Comparison of ENCODE assay signal across 14 cellular contexts in genomic region chr17:7641635-7642034, GRCh38. TPM values are rescaled to one million over a fixed set of nuclear protein-coding genes. Genes with fewer than 3 reads are reported as not detected.
A peak's percentile ranks its signal among the peaks of the same experiment; 100 is the strongest.
DNase-seq lines count a peak whose midpoint lies in the region; ATAC-seq and TF ChIP-seq lines count a peak whose summit lies in the region.
"Not testable (repeated sequence)": the region's sequence is repeated elsewhere in the genome, so short reads cannot be mapped to it uniquely, and the experiment has no call there.
"Had no signal": no experiment of that assay in that cellular context is flagged by ENCODE, and none has a peak within 500 bp of the region (broad histone marks: within the 10 kb centered on the region; RNA-seq: fewer than 3 reads in every experiment).

No MANE protein-coding gene starts in this region.

- not testable (repeated sequence) for ATAC-seq in CD4-positive, alpha-beta T cell (ENCODE audit: poor library complexity); activated T-cell treated with anti-CD3 and anti-CD28 coated beads, Interleukin-2, amount 50 U/mL, for 72 hours (replicated peaks in 1 of 2)

- H3F3A ChIP-seq in MM.1S (ENCODE audit: insufficient read depth, low read length): not testable (repeated sequence)

- not testable (repeated sequence) for H3K9me3 Mint-ChIP-seq in CD4-positive, alpha-beta T cell; T-helper 2 cell treated with Interferon-gamma antibody and Interleukin-4, amounts not matched to agents 5 μg/mL and 100 μg/mL, for 36 hours; activated CD4-positive, alpha-beta T cell treated with anti-CD3 and anti-CD28 coated beads, Interleukin-2, amount 10 ng/mL, durations not matched to agents 7 days and 5 days; activated T-cell treated with anti-CD3 and anti-CD28 coated beads, Interleukin-2, amount 50 U/mL, for 72 hours; activated naive CD8-positive, alpha-beta T cell (ENCODE audit: low read depth); nephron progenitor cell

- peaks cover 17% of the 10 kb centered on the region for H3K4me1 Mint-ChIP-seq in CD4-positive, alpha-beta T cell (ENCODE audit: low read depth)
- not testable (repeated sequence) for H3K4me1 Mint-ChIP-seq in T-helper 2 cell treated with Interferon-gamma antibody and Interleukin-4, amounts not matched to agents 5 μg/mL and 100 μg/mL, for 36 hours (ENCODE audit: low read depth); activated T-cell treated with anti-CD3 and anti-CD28 coated beads, Interleukin-2, amount 50 U/mL, for 72 hours (ENCODE audit: low read depth); activated naive CD8-positive, alpha-beta T cell (ENCODE audit: low read depth)
- H3K4me1 Mint-ChIP-seq in activated CD4-positive, alpha-beta T cell treated with anti-CD3 and anti-CD28 coated beads, Interleukin-2, amount 10 ng/mL, durations not matched to agents 7 days and 5 days: peaks cover 24% of the 10 kb centered on the region
- H3K4me1 Mint-ChIP-seq in nephron progenitor cell: peaks cover 12% of the 10 kb centered on the region

- peak overlapping the region; percentile 45; the same call in 1 of the 2 replicates for H3K4me3 ChIP-seq in MM.1S (ENCODE audit: low read length)

- peak in 1 of 10 experiments; percentile 4 for DNase-seq in CD4-positive, alpha-beta T cell
- peak; percentile 14 for DNase-seq in MM.1S
- DNase-seq in T-helper 2 cell treated with Interferon-gamma antibody and Interleukin-4, amounts not matched to agents 5 μg/mL and 100 μg/mL, for 36 hours (ENCODE audit: low spot score): peak; percentile 14
- peak; percentile 39 for DNase-seq in activated CD4-positive, alpha-beta T cell treated with anti-CD3 and anti-CD28 coated beads, Interleukin-2, amount 10 ng/mL, durations not matched to agents 7 days and 5 days
- DNase-seq in activated T-cell treated with anti-CD3 and anti-CD28 coated beads, Interleukin-2, amount 50 U/mL, for 72 hours: peak in 1 of 2 donors; percentile 29
- DNase-seq in nephron progenitor cell: not testable (repeated sequence)

- H3K9me3 ChIP-seq in CD4-positive, alpha-beta T cell (ENCODE audit: control insufficient read depth, low read length); MM.1S (replicated peaks; ENCODE audit: insufficient read depth, low read length): not testable (repeated sequence)

- peak overlapping the region; percentile 70 for H3K4me3 Mint-ChIP-seq in CD4-positive, alpha-beta T cell
- peak overlapping the region; percentile 73 for H3K4me3 Mint-ChIP-seq in T-helper 2 cell treated with Interferon-gamma antibody and Interleukin-4, amounts not matched to agents 5 μg/mL and 100 μg/mL, for 36 hours
- peak overlapping the region; percentile 59 for H3K4me3 Mint-ChIP-seq in activated CD4-positive, alpha-beta T cell treated with anti-CD3 and anti-CD28 coated beads, Interleukin-2, amount 10 ng/mL, durations not matched to agents 7 days and 5 days
- H3K4me3 Mint-ChIP-seq in activated T-cell treated with anti-CD3 and anti-CD28 coated beads, Interleukin-2, amount 50 U/mL, for 72 hours: peak overlapping the region; percentile 51 to 71
- peak overlapping the region; percentile 42 for H3K4me3 Mint-ChIP-seq in activated naive CD8-positive, alpha-beta T cell
- not testable (repeated sequence) for H3K4me3 Mint-ChIP-seq in nephron progenitor cell

- not testable (repeated sequence) for H4K20me1 ChIP-seq in MM.1S (ENCODE audit: insufficient read depth, low read length)

- H3K9ac ChIP-seq in MM.1S (ENCODE audit: low read length): not testable (repeated sequence)

- peak overlapping the region; percentile 58 for H3K27ac Mint-ChIP-seq in CD4-positive, alpha-beta T cell
- H3K27ac Mint-ChIP-seq in T-helper 2 cell treated with Interferon-gamma antibody and Interleukin-4, amounts not matched to agents 5 μg/mL and 100 μg/mL, for 36 hours: peak overlapping the region; percentile 49
- H3K27ac Mint-ChIP-seq in activated CD4-positive, alpha-beta T cell treated with anti-CD3 and anti-CD28 coated beads, Interleukin-2, amount 10 ng/mL, durations not matched to agents 7 days and 5 days: peak overlapping the region; percentile 62
- not testable (repeated sequence) for H3K27ac Mint-ChIP-seq in activated T-cell treated with anti-CD3 and anti-CD28 coated beads, Interleukin-2, amount 50 U/mL, for 72 hours; activated naive CD8-positive, alpha-beta T cell
- peak overlapping the region; percentile 21 for H3K27ac Mint-ChIP-seq in nephron progenitor cell

- not testable (repeated sequence) for H3K9me2 ChIP-seq in MM.1S (replicated peaks; ENCODE audit: insufficient read depth, low read length)

- peaks cover 14% of the 10 kb centered on the region for H3K27me3 Mint-ChIP-seq in CD4-positive, alpha-beta T cell
- not testable (repeated sequence) for H3K27me3 Mint-ChIP-seq in T-helper 2 cell treated with Interferon-gamma antibody and Interleukin-4, amounts not matched to agents 5 μg/mL and 100 μg/mL, for 36 hours (ENCODE audit: low read depth); activated CD4-positive, alpha-beta T cell treated with anti-CD3 and anti-CD28 coated beads, Interleukin-2, amount 10 ng/mL, durations not matched to agents 7 days and 5 days; activated T-cell treated with anti-CD3 and anti-CD28 coated beads, Interleukin-2, amount 50 U/mL, for 72 hours (ENCODE audit: low read depth); activated naive CD8-positive, alpha-beta T cell
- peaks cover 20% of the 10 kb centered on the region for H3K27me3 Mint-ChIP-seq in nephron progenitor cell (ENCODE audit: low read depth, poor library complexity)

- POLR2A ChIA-PET in CD4-positive, alpha-beta T cell (lab: Charles Lee): interaction anchor here (1.1 to 3.6 kb wide), 5 partner anchors 9 to 58 kb away, joined by 4 to 48 read pairs (median 9); partner anchors contain the start of genes ATP1B2, FXR2, MPDU1 and TP53
- POLR2A ChIA-PET in activated CD4-positive, alpha-beta T cell treated with anti-CD3 and anti-CD28 coated beads, Interleukin-2, amount 10 ng/mL, durations not matched to agents 7 days and 5 days (lab: Charles Lee): interaction anchor here (0.6 to 1.2 kb wide), 4 partner anchors 16 to 64 kb away, joined by 3 to 5 read pairs (median 4); partner anchors contain the start of genes TP53 and WRAP53

- intact Hi-C loops in CD4-positive, alpha-beta T cell (cut with DNase I, micrococcal nuclease): not testable (repeated sequence)

- not testable (repeated sequence) for H3K36me3 ChIP-seq in MM.1S (replicated peaks; ENCODE audit: insufficient read depth, low read length)

- TF ChIP-seq CTCF in CD4-positive, alpha-beta T cell (IDR thresholded peaks at IDR 0.05); MM.1S (IDR thresholded peaks at IDR 0.05; ENCODE audit: low read length); nephron progenitor cell (IDR thresholded peaks at IDR 0.05): not testable (repeated sequence)

- H3K4me1 ChIP-seq in MM.1S (ENCODE audit: low read length): not testable (repeated sequence)

- H3K79me2 ChIP-seq in MM.1S (ENCODE audit: low read length): not testable (repeated sequence)

- peak overlapping the region; percentile 75; the same call in 1 of the 2 replicates for H2AFZ ChIP-seq in MM.1S (ENCODE audit: low read length)

- CTCF ChIA-PET in CD4-positive, alpha-beta T cell (lab: Charles Lee): not testable (repeated sequence)
- CTCF ChIA-PET in activated CD4-positive, alpha-beta T cell treated with anti-CD3 and anti-CD28 coated beads, Interleukin-2, amount 10 ng/mL, durations not matched to agents 7 days and 5 days (lab: Charles Lee): interaction anchor here (0.9 to 1.5 kb wide), 3 partner anchors 9 to 53 kb away, joined by 3 to 7 read pairs (median 3); no protein-coding TSS in a partner anchor

- peak overlapping the region; percentile 70; the same call in 1 of the 2 replicates for H3K4me2 ChIP-seq in MM.1S (ENCODE audit: low read depth, low read length)

- H3K27me3 ChIP-seq in CD4-positive, alpha-beta T cell (ENCODE audit: control insufficient read depth, insufficient read depth, low read length): not testable (repeated sequence)
- peaks cover 46% of the 10 kb centered on the region for H3K27me3 ChIP-seq in MM.1S (replicated peaks; ENCODE audit: insufficient read depth, low read length)

- not testable (repeated sequence) for H3K36me3 Mint-ChIP-seq in CD4-positive, alpha-beta T cell (ENCODE audit: low read depth); T-helper 2 cell treated with Interferon-gamma antibody and Interleukin-4, amounts not matched to agents 5 μg/mL and 100 μg/mL, for 36 hours (ENCODE audit: low read depth); activated CD4-positive, alpha-beta T cell treated with anti-CD3 and anti-CD28 coated beads, Interleukin-2, amount 10 ng/mL, durations not matched to agents 7 days and 5 days (ENCODE audit: low read depth); activated T-cell treated with anti-CD3 and anti-CD28 coated beads, Interleukin-2, amount 50 U/mL, for 72 hours (ENCODE audit: insufficient read depth in 2 of 2); activated naive CD8-positive, alpha-beta T cell; nephron progenitor cell (ENCODE audit: low read depth)

- H3K27ac ChIP-seq in CD4-positive, alpha-beta T cell (ENCODE audit: low read depth, low read length); MM.1S (ENCODE audit: low read length): not testable (repeated sequence)

RNA-seq across cellular contexts. Expression of gene ATP1B2, which starts 9.1 kb away (rescaled TPM):
- under 1 TPM; 0.17 to 0.69 TPM for total RNA-seq in CD4-positive, alpha-beta T cell
- total RNA-seq in activated CD4-positive, alpha-beta T cell treated with anti-CD3 and anti-CD28 coated beads, Interleukin-2, amount 10 ng/mL, durations not matched to agents 7 days and 5 days: under 1 TPM in 1 of 2 experiments, not detected in 1; 0.08 TPM
- total RNA-seq in activated T-cell treated with anti-CD3 and anti-CD28 coated beads, Interleukin-2, amount 50 U/mL, for 72 hours: under 1 TPM in 1 of 2 donors, not detected in 1; 0.30 TPM
- total RNA-seq: A172, Calu3, HepG2, HFFc6, HT1080, LHCN-M2, MCF 10A had no signal

RNA-seq across cellular contexts. Expression of gene SHBG, which starts 11.7 kb away (rescaled TPM):
- not detected for total RNA-seq in CD4-positive, alpha-beta T cell
- total RNA-seq in activated CD4-positive, alpha-beta T cell treated with anti-CD3 and anti-CD28 coated beads, Interleukin-2, amount 10 ng/mL, durations not matched to agents 7 days and 5 days: not detected
- under 1 TPM in 1 of 2 donors, not detected in 1; 0.63 TPM for total RNA-seq in activated T-cell treated with anti-CD3 and anti-CD28 coated beads, Interleukin-2, amount 50 U/mL, for 72 hours
- total RNA-seq: A172, Calu3, HT1080 had no signal

RNA-seq across cellular contexts. Expression of gene SAT2, which starts 14.0 kb away (rescaled TPM):
- total RNA-seq in CD4-positive, alpha-beta T cell: 10 to 100 TPM; 55.7 to 60.3 TPM
- total RNA-seq in activated CD4-positive, alpha-beta T cell treated with anti-CD3 and anti-CD28 coated beads, Interleukin-2, amount 10 ng/mL, durations not matched to agents 7 days and 5 days: 10 to 100 TPM; 18.5 to 23.6 TPM
- total RNA-seq in activated T-cell treated with anti-CD3 and anti-CD28 coated beads, Interleukin-2, amount 50 U/mL, for 72 hours: 10 to 100 TPM; 47.6 to 48.9 TPM

RNA-seq across cellular contexts. Expression of gene FXR2, which starts 26.9 kb away (rescaled TPM):
- total RNA-seq in CD4-positive, alpha-beta T cell: 10 to 100 TPM; 20.6 to 22.5 TPM
- 10 to 100 TPM; 27.5 to 28.8 TPM for total RNA-seq in activated CD4-positive, alpha-beta T cell treated with anti-CD3 and anti-CD28 coated beads, Interleukin-2, amount 10 ng/mL, durations not matched to agents 7 days and 5 days
- 10 to 100 TPM; 52.5 to 53.3 TPM for total RNA-seq in activated T-cell treated with anti-CD3 and anti-CD28 coated beads, Interleukin-2, amount 50 U/mL, for 72 hours

RNA-seq across cellular contexts. Expression of gene TP53, which starts 45.7 kb away (rescaled TPM):
- 10 to 100 TPM; 25.8 to 26.0 TPM for total RNA-seq in CD4-positive, alpha-beta T cell
- total RNA-seq in activated CD4-positive, alpha-beta T cell treated with anti-CD3 and anti-CD28 coated beads, Interleukin-2, amount 10 ng/mL, durations not matched to agents 7 days and 5 days: 100 to 1,000 TPM; 154 to 182 TPM
- total RNA-seq in activated T-cell treated with anti-CD3 and anti-CD28 coated beads, Interleukin-2, amount 50 U/mL, for 72 hours: 100 to 1,000 TPM; 183 to 189 TPM
